In the genomic region with DNA sequence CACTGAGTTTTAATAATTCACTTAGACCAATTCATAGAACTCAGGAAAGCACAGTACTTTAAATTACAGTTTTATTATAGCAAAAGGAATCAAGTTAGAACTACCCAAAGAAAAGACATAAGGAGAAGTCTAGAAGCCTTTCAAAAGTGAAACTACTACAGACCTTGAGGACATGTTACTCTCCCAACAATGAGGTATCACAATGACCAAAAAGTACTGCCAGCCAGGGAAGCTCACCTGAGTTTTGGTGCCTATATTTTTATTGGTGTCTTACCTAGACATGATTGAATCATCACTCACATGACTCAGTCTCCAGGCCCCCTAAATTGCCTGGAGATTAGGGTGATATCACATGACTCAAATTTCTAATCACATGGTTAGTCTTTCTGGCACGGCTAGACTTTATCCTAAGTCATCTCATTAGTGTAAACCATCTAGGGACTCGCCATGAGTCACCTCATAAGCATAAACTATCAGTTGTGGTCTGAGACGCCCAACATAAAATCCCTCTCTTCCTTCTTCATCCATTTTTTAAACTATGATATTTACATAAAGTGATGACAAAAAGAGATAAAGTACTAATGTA, we compare ENCODE assay signal across 10 cellular contexts.
DNase-seq lines count a peak whose midpoint lies in the region; ATAC-seq and TF ChIP-seq lines count a peak whose summit lies in the region.
"Had no signal": no experiment of that assay in that cellular context is flagged by ENCODE, and none has a peak within 500 bp of the region (broad histone marks: within the 10 kb centered on the region; RNA-seq: fewer than 3 reads in every experiment).

No MANE protein-coding gene starts in this region.

- H3K9ac ChIP-seq in Karpas-422 (ENCODE audit: low read length), result no peak overlapping the region
- no peak overlapping the region for H3K9ac ChIP-seq in neural progenitor cell
- H3K9ac ChIP-seq in GM23248, result no peak overlapping the region

- H2AFZ ChIP-seq in Karpas-422 (ENCODE audit: low read length) (0 out of 2 replicates have a peak overlapping the region, but pooled peaks have one; percentile 1), neural progenitor cell (replicated peaks) (no peak overlapping the region), GM23248 (no peak overlapping the region)

- H3K4me1 ChIP-seq in Karpas-422 (ENCODE audit: low read length), result no peaks in the 10 kb centered on the region
- no peaks in the 10 kb centered on the region for H3K4me1 ChIP-seq in neural progenitor cell
- no peaks in the 10 kb centered on the region for H3K4me1 ChIP-seq in GM23248 (ENCODE audit: insufficient read depth)

- H4K20me1 ChIP-seq in Karpas-422 (ENCODE audit: insufficient read depth, low read depth, low read length) (no peaks in the 10 kb centered on the region), neural progenitor cell (ENCODE audit: low read depth) (no peaks in the 10 kb centered on the region), GM23248 (ENCODE audit: insufficient read depth) (no peaks in the 10 kb centered on the region)

- no peak for TF ChIP-seq CTCF in fibroblast of mammary gland (conservative IDR thresholded peaks at IDR 0.05; ENCODE audit: control insufficient read depth, insufficient read depth, low read depth, low read length)
- no peak for TF ChIP-seq CTCF in neural progenitor cell (IDR thresholded peaks at IDR 0.05)

- H3F3A ChIP-seq in neural progenitor cell (ENCODE audit: low read depth) (no peaks in the 10 kb centered on the region), GM23248 (ENCODE audit: insufficient read depth) (no peaks in the 10 kb centered on the region)

- no peaks in the 10 kb centered on the region for H3K9me3 Mint-ChIP-seq in neural progenitor cell

- WGBS in GM23248 (ENCODE audit: low coverage in 1 of 2, low lambda C conversion rate in 2 of 2, missing lambda C conversion rate in 2 of 2), 2 experiments, result 16 to 19% methylated on average over 3 of the region's 3 CpGs

- ATAC-seq in GM18867 (IDR thresholded peaks at IDR 0.05; ENCODE audit: unreplicated experiment), result peak; percentile 61

- H3K4me1 Mint-ChIP-seq in neural progenitor cell, result no peaks in the 10 kb centered on the region

- H3K4me3 ChIP-seq in Karpas-422 (ENCODE audit: low read length) (no peak overlapping the region), fibroblast of mammary gland (ENCODE audit: control insufficient read depth, low read depth, low read length) (no peak overlapping the region), neural progenitor cell (no peak overlapping the region), GM23248 (no peak overlapping the region)

- no peaks in the 10 kb centered on the region for H3K9me2 ChIP-seq in Karpas-422 (replicated peaks; ENCODE audit: insufficient read depth, low read length)
- no peaks in the 10 kb centered on the region for H3K9me2 ChIP-seq in GM23248 (ENCODE audit: insufficient read depth)

- H3K4me2 ChIP-seq in Karpas-422 (ENCODE audit: low read depth, low read length, poor library complexity, severe bottlenecking), result no peak overlapping the region
- H3K4me2 ChIP-seq in neural progenitor cell, result no peak overlapping the region
- no peak overlapping the region for H3K4me2 ChIP-seq in GM23248 (ENCODE audit: unreplicated experiment)

- no peak overlapping the region for H3K27ac Mint-ChIP-seq in neural progenitor cell

- no peaks in the 10 kb centered on the region for H3K79me2 ChIP-seq in Karpas-422 (ENCODE audit: low read length)
- H3K79me2 ChIP-seq in neural progenitor cell (ENCODE audit: low read depth), result no peaks in the 10 kb centered on the region
- H3K79me2 ChIP-seq in GM23248 (ENCODE audit: insufficient read depth), result no peaks in the 10 kb centered on the region

- in situ Hi-C loops in GM23248 (cut with MboI), result no loop called here

- H3K27ac ChIP-seq in Karpas-422 (ENCODE audit: low read length) (no peak overlapping the region), neural progenitor cell (no peak overlapping the region), GM23248 (no peak overlapping the region)

- H3K9me3 ChIP-seq in Karpas-422 (ENCODE audit: low read length) (no peaks in the 10 kb centered on the region), neural progenitor cell (ENCODE audit: low read depth) (no peaks in the 10 kb centered on the region), GM23248 (ENCODE audit: low read depth) (no peaks in the 10 kb centered on the region)

- peaks cover 2% of the 10 kb centered on the region for H3K27me3 Mint-ChIP-seq in neural progenitor cell (ENCODE audit: insufficient read depth, low read depth)

- H3K27me3 ChIP-seq in Karpas-422 (ENCODE audit: low read length), result no peaks in the 10 kb centered on the region
- H3K27me3 ChIP-seq in neural progenitor cell, result no peaks in the 10 kb centered on the region
- no peaks in the 10 kb centered on the region for H3K27me3 ChIP-seq in GM23248 (replicated peaks; ENCODE audit: insufficient read depth)

- H3K36me3 Mint-ChIP-seq in neural progenitor cell, result no peaks in the 10 kb centered on the region

- no peaks in the 10 kb centered on the region for H3K36me3 ChIP-seq in Karpas-422 (ENCODE audit: insufficient read depth, low read length)
- no peaks in the 10 kb centered on the region for H3K36me3 ChIP-seq in neural progenitor cell
- H3K36me3 ChIP-seq in GM23248 (ENCODE audit: low read depth), result no peaks in the 10 kb centered on the region

- peak; percentile 64 for DNase-seq in HCEC 1CT
- DNase-seq in Karpas-422, result no peak
- peak; percentile 79 for DNase-seq in fibroblast of mammary gland (ENCODE audit: low read depth)
- DNase-seq in putamen (ENCODE audit: low spot score), result no peak
- DNase-seq in neural progenitor cell (ENCODE audit: low spot score), result no peak
- DNase-seq in activated CD4-positive, alpha-beta T cell treated with anti-CD3 and anti-CD28 coated beads, Interleukin-2, amount 50 U/mL, for 1 hour, result no peak
- no peak for DNase-seq in GM23248
- DNase-seq: DND-41, posterior cingulate gyrus had no signal

- no peak overlapping the region for H3K4me3 Mint-ChIP-seq in neural progenitor cell

Comparison
In these comparisons a context has a peak if more than half of its experiments do, and no peak if none do; other contexts are left out.
1. DNase-seq: peak in HCEC 1CT (single experiment) and fibroblast of mammary gland (single experiment); none in Karpas-422 (single experiment), putamen (single experiment), neural progenitor cell (single experiment), activated CD4-positive, alpha-beta T cell treated with anti-CD3 and anti-CD28 coated beads, Interleukin-2, amount 50 U/mL, for 1 hour (single experiment) and GM23248 (single experiment).